ENCODE assay signal across 14 cellular contexts in genomic region chr11:72391638-72392423, GRCh38. TPM values are rescaled to one million over a fixed set of nuclear protein-coding genes. Genes with fewer than 3 reads are reported as not detected.
A peak's percentile ranks its signal among the peaks of the same experiment; 100 is the strongest.
DNase-seq lines count a peak whose midpoint lies in the region; ATAC-seq, FAIRE-seq and TF ChIP-seq lines count a peak whose summit lies in the region.
"Had no signal": no experiment of that assay in that cellular context is flagged by ENCODE, and none has a peak within 500 bp of the region (broad histone marks: within the 10 kb centered on the region; RNA-seq: fewer than 3 reads in every experiment).

No MANE protein-coding gene starts in this region.

- peaks cover 8% of the 10 kb centered on the region for H3K4me1 ChIP-seq in BLaER1
- no peaks in the 10 kb centered on the region; a peak in 2 of 5 replicates for H3K4me1 ChIP-seq in K562 (replicated peaks in 1 of 2; ENCODE audit: control insufficient read depth in 2 of 2, insufficient read depth in 2 of 2, low read length in 2 of 2)
- no peaks in the 10 kb centered on the region for H3K4me1 ChIP-seq in mucosa of descending colon (ENCODE audit: low read depth)
- H3K4me1 ChIP-seq: HAP-1, parathyroid adenoma had no signal

- TF ChIP-seq RAD21 in K562 (CRISPR knock-in tag; conservative IDR thresholded peaks at IDR 0.05 in 1 of 2, IDR thresholded peaks at IDR 0.05 in 1 of 2) = no peak

- H3K4me3 ChIP-seq in BLaER1 = no peak overlapping the region
- no peak overlapping the region for H3K4me3 ChIP-seq in K562
- no peak overlapping the region for H3K4me3 ChIP-seq in mucosa of descending colon
- H3K4me3 ChIP-seq: HAP-1 had no signal

- TF ChIP-seq EP300 in K562 (IDR thresholded peaks at IDR 0.05; ENCODE audit: low read length) = no peak

- H3K27ac ChIP-seq in BLaER1 (no peak overlapping the region), K562 (ENCODE audit: extremely low read depth, low read depth, low read length) (no peak overlapping the region)
- H3K27ac ChIP-seq: parathyroid adenoma had no signal

- peak; percentile 60 for ATAC-seq in HG02840 (IDR thresholded peaks at IDR 0.05; ENCODE audit: low FRiP score, unreplicated experiment)
- no peak for ATAC-seq in K562
- no peak for ATAC-seq in mucosa of descending colon
- no peak for ATAC-seq in activated CD4-positive, CD25-positive, alpha-beta regulatory T cell treated with anti-CD3 and anti-CD28 coated beads, Interleukin-2, amount 50 U/mL, for 24 hours

- in situ Hi-C loops in K562 (cut with MboI) = no loop called here

- BruUV-seq in K562 (replicated peaks; lab: Mats Ljungman, UMichigan) = no TSS peak

- H3K4me2 ChIP-seq in BLaER1 (peak overlapping the region; percentile 15; the same call in 1 of the 2 replicates), K562 (ENCODE audit: insufficient read depth, low read length) (no peak overlapping the region)

- DNase-seq in GM19239 (ENCODE audit: insufficient read length, low spot score) (peak; percentile 58), K562 (ENCODE audit: extremely low read depth in 1 of 4, low spot score in 3 of 4) (peak in 1 of 4 experiments; percentile 12), mucosa of descending colon (no peak), NCI-H2029 (lab: John Stamatoyannopoulos, UW) (no peak)
- no peak for DNase-seq in activated naive CD4-positive, alpha-beta T cell (lab: John Stamatoyannopoulos, UW)
- DNase-seq: Kasumi-1; mesendoderm; NCI-H187; stimulated activated CD4-positive, alpha-beta T cell treated with anti-CD3 and anti-CD28 coated beads, Interleukin-15, amount 100 ng/mL, for 24 hours had no signal

- POLR2A ChIA-PET in K562 (lab: Yijun Ruan, JAX) = interaction anchor here (0.6 to 1.3 kb wide), 3 partner anchors 9 to 52 kb away, joined by 3 read pairs; no protein-coding TSS in a partner anchor

- H3K9me3 ChIP-seq in BLaER1 (peaks cover 10% of the 10 kb centered on the region; the same call in 1 of the 2 replicates), K562 (replicated peaks; ENCODE audit: control insufficient read depth, insufficient read depth, low read depth, low read length) (no peaks in the 10 kb centered on the region), mucosa of descending colon (no peaks in the 10 kb centered on the region)
- H3K9me3 ChIP-seq: HAP-1 had no signal

- H3K27me3 ChIP-seq in BLaER1 (no peaks in the 10 kb centered on the region), K562 (ENCODE audit: control insufficient read depth in 2 of 2, insufficient read depth in 2 of 2, low read length in 2 of 2) (no peaks in the 10 kb centered on the region)

- no peaks in the 10 kb centered on the region; the same call in 2 of the 3 replicates for H3K79me2 ChIP-seq in K562 (ENCODE audit: control insufficient read depth, insufficient read depth, low read length)

- CTCF ChIA-PET in K562 (lab: Yijun Ruan, JAX; ENCODE audit: low intra/inter-chr PET ratio) = no interaction called here

- TF ChIP-seq POLR2A in K562 (conservative IDR thresholded peaks at IDR 0.05) = no peak

- TF ChIP-seq CTCF in K562 (IDR thresholded peaks at IDR 0.05 in 2 of 3, conservative IDR thresholded peaks at IDR 0.05 in 1 of 3; ENCODE audit: insufficient read depth in 2 of 3, low read depth in 1 of 3, low read length in 3 of 3) (no peak), mucosa of descending colon (IDR thresholded peaks at IDR 0.05) (no peak)

- H3K9ac ChIP-seq in BLaER1 (no peak overlapping the region), K562 (ENCODE audit: insufficient read depth in 1 of 2, low read depth in 2 of 2, low read length in 2 of 2) (no peak overlapping the region)
- H3K9ac ChIP-seq: parathyroid adenoma had no signal

- no peaks in the 10 kb centered on the region for H3K9me1 ChIP-seq in K562 (ENCODE audit: control insufficient read depth, insufficient read depth, low read length)

- 74% methylated on average over 10 of the region's 10 CpGs for WGBS in K562 (ENCODE audit: insufficient coverage, low coverage, missing lambda C conversion rate)

- H4K20me1 ChIP-seq in BLaER1 (peaks cover 15% of the 10 kb centered on the region; the same call in 1 of the 2 replicates), K562 (replicated peaks; ENCODE audit: control insufficient read depth, insufficient read depth, low read length) (peaks cover 8% of the 10 kb centered on the region; the same call in 1 of the 2 replicates)

- H2AFZ ChIP-seq in K562 (ENCODE audit: low read depth, low read length) = no peak overlapping the region
- H2AFZ ChIP-seq: parathyroid adenoma had no signal

- peaks cover 43% of the 10 kb centered on the region for H3K36me3 ChIP-seq in BLaER1
- peaks cover 3% of the 10 kb centered on the region; the same call in 1 of the 3 replicates for H3K36me3 ChIP-seq in K562 (ENCODE audit: control insufficient read depth, insufficient read depth, low read length)
- no peaks in the 10 kb centered on the region for H3K36me3 ChIP-seq in mucosa of descending colon (ENCODE audit: low read depth)
- H3K36me3 ChIP-seq: HAP-1 had no signal

- intact Hi-C loops in K562 (cut with micrococcal nuclease) = no loop called here
- intact Hi-C loops in mucosa of descending colon (cut with DNase I, micrococcal nuclease) = no loop called here

- FAIRE-seq in GM19239 (lab: Jason Lieb, UNC) = peak; percentile 90
- no peak for FAIRE-seq in K562 (lab: Jason Lieb, UNC)

TF ChIP-seq in K562, 482 proteins besides CTCF, POLR2A, EP300 and RAD21 (continues in another document):
- TF ChIP-seq TSC22D4 (tag; IDR thresholded peaks at IDR 0.05) (no peak), MAFG (tag; conservative IDR thresholded peaks at IDR 0.05) (0 out of 2 replicates have a peak, but pooled peaks have one; percentile 38), ETS1 (conservative IDR thresholded peaks at IDR 0.05; ENCODE audit: control insufficient read depth, low read depth, low read length) (no peak), MNT (conservative IDR thresholded peaks at IDR 0.05) (no peak), NFE2L1 (tag; IDR thresholded peaks at IDR 0.05; ENCODE audit: borderline replicate concordance, low read depth) (no peak), EGR1 (conservative IDR thresholded peaks at IDR 0.05) (no peak), GABPB2 (CRISPR knock-in tag; conservative IDR thresholded peaks at IDR 0.05) (no peak), CHAMP1 (IDR thresholded peaks at IDR 0.05) (no peak)

RNA-seq across cellular contexts. Expression of gene CLPB, which starts 42.5 kb away (rescaled TPM):
- total RNA-seq in K562 (2011; cell fraction: chromatin; rRNA removed; ENCODE audit: low replicate concordance) = 60.7 and 66.5 TPM in 2 replicates
- 35.2 and 50.7 TPM in 2 replicates for total RNA-seq in K562 (2011; cell fraction: nucleolus; rRNA removed)
- 48.4 and 54.5 TPM in 2 replicates for total RNA-seq in K562 (2011; cell fraction: nucleoplasm; rRNA removed)
- total RNA-seq in K562 (2014; rRNA removed) (40.1 and 41.7 TPM in 2 replicates), K562 (2014; rRNA removed; fragmentation: Illumina TruSeq; extraction: Trizol) (27.7 and 28.6 TPM in 2 replicates), K562 (2015; rRNA removed; fragmentation: Illumina TruSeq; extraction: Trizol) (23.5 and 23.7 TPM in 2 replicates), K562 (2021) (42.2 and 42.3 TPM in 2 replicates), mucosa of descending colon (10 to 100 TPM in 2 of 3 donors, 1 to 10 TPM in 1; 8.9 to 21.4 (median 15.3) TPM)
- polyA plus RNA-seq in K562 (2011; rRNA removed) (32.2 and 36.1 TPM in 2 replicates), K562 (2014; fragmentation: Illumina TruSeq; extraction: Trizol) (25.7 and 32.0 TPM in 2 replicates), K562 (2014; fragmentation: Nextera tagmentation; extraction: Ambion mirVana) (1 to 10 TPM; 6.5 to 9.3 TPM), K562 (2014; rRNA removed) (17.3 and 18.4 TPM in 2 replicates)
- polyA plus RNA-seq in K562 (2011; cell fraction: cytosol; rRNA removed) = 24.9 and 27.5 TPM in 2 replicates
- 43.1 and 64.0 TPM in 2 replicates for polyA plus RNA-seq in K562 (2011; cell fraction: nucleus; rRNA removed)
- polyA plus RNA-seq in K562 (2012) = 10.8 and 25.3 TPM in 2 replicates
- 88.8 and 89.3 TPM in 2 replicates for polyA minus RNA-seq in K562 (2011; rRNA and poly(A)+ RNA removed)
- polyA minus RNA-seq in K562 (2011; cell fraction: cytosol; rRNA and poly(A)+ RNA removed) = 32.7 and 33.3 TPM in 2 replicates
- polyA minus RNA-seq in K562 (2011; cell fraction: nucleus; rRNA and poly(A)+ RNA removed) = 18.7 and 37.4 TPM in 2 replicates
